ENCODE assay signal across 2 cellular contexts in genomic region chr15:40915106-40915661, GRCh38.
TF ChIP-seq lines count a peak whose summit lies in the region.

No MANE protein-coding gene starts in this region.

TF ChIP-seq in IMR-90, 13 proteins besides CTCF, POLR2A, EP300 and RAD21:
- TF ChIP-seq, protein P1, sequence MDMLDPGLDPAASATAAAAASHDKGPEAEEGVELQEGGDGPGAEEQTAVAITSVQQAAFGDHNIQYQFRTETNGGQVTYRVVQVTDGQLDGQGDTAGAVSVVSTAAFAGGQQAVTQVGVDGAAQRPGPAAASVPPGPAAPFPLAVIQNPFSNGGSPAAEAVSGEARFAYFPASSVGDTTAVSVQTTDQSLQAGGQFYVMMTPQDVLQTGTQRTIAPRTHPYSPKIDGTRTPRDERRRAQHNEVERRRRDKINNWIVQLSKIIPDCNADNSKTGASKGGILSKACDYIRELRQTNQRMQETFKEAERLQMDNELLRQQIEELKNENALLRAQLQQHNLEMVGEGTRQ (IDR thresholded peaks at IDR 0.05; ENCODE audit: low read depth, low read length), result no peak
- no peak for TF ChIP-seq NFE2L2 (IDR thresholded peaks at IDR 0.05; ENCODE audit: low read depth, low read length)
- TF ChIP-seq MAZ (IDR thresholded peaks at IDR 0.05; ENCODE audit: borderline replicate concordance, low read depth, low read length), result no peak
- TF ChIP-seq CHD1 (IDR thresholded peaks at IDR 0.05; ENCODE audit: low read depth, low read length), result no peak
- TF ChIP-seq ELK1 (IDR thresholded peaks at IDR 0.05; ENCODE audit: borderline replicate concordance, low read depth, low read length), result no peak
- no peak for TF ChIP-seq FOS (IDR thresholded peaks at IDR 0.05; ENCODE audit: low read depth, low read length)

TF ChIP-seq in K562, 482 proteins besides CTCF, POLR2A, EP300 and RAD21:
- no peak for TF ChIP-seq POLR3A (IDR thresholded peaks at IDR 0.05; ENCODE audit: borderline replicate concordance, extremely low read depth, insufficient read depth, insufficient read length)
- TF ChIP-seq TFAP4 (CRISPR knock-in tag; IDR thresholded peaks at IDR 0.05; ENCODE audit: borderline replicate concordance), result peak; percentile 11; the same call in 1 of the 2 replicates
